ENCODE assay signal across 3 cellular contexts in genomic region chr6:135154125-135154524, GRCh38. TPM values are rescaled to one million over a fixed set of nuclear protein-coding genes. Genes with fewer than 3 reads are reported as not detected.
"Had no signal": no experiment of that assay in that cellular context is flagged by ENCODE, and none has a peak within 500 bp of the region (broad histone marks: within the 10 kb centered on the region; RNA-seq: fewer than 3 reads in every experiment).

No MANE protein-coding gene starts in this region.

RNA-seq across cellular contexts. Expression of gene MYB, which starts 27.0 kb away (rescaled TPM):
- total RNA-seq: ascending aorta, astrocyte, body of pancreas had no signal
